Comparison of ENCODE assay signal across 1 cellular context in the genomic region with DNA sequence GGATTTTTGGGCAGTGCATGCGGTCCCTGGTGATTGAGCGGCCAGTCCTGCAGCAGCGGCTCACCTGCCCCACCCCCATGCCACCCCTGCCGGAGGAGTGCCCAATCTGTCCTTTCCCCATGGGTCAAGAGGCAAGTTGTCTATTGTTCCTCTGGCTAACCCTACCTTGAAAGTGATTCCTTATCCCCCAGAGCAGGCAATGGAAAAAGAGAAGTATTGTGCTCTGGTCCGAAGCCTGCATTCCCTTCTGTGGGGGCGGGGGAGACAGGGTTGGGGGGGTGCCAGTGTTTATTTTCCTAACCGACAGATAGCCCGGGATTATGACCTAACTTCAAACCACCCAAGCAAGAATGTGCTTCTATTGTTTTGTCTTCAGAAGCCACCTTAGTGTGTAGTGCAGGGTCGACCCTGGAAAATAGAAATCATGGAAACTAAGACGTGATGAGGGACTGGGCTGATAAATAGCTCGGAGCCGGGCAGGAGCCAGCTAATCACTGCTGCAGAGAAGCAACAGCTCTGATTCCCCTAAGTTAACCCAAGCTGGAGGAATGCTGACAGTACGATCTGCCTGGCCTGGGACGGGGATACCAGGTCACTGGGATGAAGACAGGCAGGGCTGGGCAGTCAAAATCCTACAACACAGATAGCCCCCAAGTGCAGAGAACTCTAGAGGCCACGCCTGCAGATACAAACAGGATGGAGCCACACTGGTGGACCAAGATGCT.
TF ChIP-seq lines count a peak whose summit lies in the region.

No MANE protein-coding gene starts in this region.

TF ChIP-seq in HepG2, 621 proteins besides CTCF, POLR2A, EP300 and RAD21 (continued from another document):
- TF ChIP-seq, protein P1, sequence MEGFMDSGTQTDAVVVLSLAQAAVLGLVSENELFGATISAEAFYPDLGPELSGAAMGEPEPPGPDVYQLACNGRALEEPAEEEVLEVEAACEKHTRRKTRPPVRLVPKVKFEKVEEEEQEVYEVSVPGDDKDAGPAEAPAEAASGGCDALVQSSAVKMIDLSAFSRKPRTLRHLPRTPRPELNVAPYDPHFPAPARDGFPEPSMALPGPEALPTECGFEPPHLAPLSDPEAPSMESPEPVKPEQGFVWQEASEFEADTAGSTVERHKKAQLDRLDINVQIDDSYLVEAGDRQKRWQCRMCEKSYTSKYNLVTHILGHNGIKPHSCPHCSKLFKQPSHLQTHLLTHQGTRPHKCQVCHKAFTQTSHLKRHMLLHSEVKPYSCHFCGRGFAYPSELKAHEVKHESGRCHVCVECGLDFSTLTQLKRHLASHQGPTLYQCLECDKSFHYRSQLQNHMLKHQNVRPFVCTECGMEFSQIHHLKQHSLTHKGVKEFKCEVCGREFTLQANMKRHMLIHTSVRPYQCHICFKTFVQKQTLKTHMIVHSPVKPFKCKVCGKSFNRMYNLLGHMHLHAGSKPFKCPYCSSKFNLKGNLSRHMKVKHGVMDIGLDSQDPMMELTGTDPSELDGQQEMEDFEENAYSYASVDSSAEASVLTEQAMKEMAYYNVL (CRISPR knock-in tag; IDR thresholded peaks at IDR 0.05; ENCODE audit: borderline replicate concordance): 0 out of 2 replicates have a peak, but pooled peaks have one; percentile 22
